Comparison of ENCODE assay signal across 19 cellular contexts in the genomic region with DNA sequence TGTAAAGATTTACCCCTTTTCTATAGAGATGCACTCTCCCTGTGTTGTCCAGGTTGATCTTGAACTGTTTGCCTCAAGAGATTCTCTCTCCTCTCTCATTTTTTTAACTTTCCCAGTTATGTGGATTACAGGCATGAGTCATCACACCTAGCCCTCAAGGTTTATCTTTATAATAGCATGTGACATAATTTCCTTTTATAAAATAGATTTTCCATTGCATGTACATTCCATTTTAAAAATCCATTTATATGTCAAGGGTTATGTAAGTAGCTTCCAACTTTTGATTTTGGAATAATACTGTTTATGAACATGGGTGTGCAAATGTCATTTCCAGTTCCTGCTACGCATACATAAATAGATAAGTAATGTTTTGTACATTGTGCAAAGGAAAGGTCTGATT. TPM values are rescaled to one million over a fixed set of nuclear protein-coding genes. Genes with fewer than 3 reads are reported as not detected.
DNase-seq lines count a peak whose midpoint lies in the region; ATAC-seq and TF ChIP-seq lines count a peak whose summit lies in the region.
"Had no signal": no experiment of that assay in that cellular context is flagged by ENCODE, and none has a peak within 500 bp of the region (broad histone marks: within the 10 kb centered on the region; RNA-seq: fewer than 3 reads in every experiment).

No MANE protein-coding gene starts in this region.

- peak overlapping the region; percentile 11 for H3K27ac Mint-ChIP-seq in nephron progenitor cell

- POLR2A ChIA-PET in PC-3 (lab: Charles Lee; ENCODE audit: unreplicated experiment): no interaction called here

- CTCF ChIA-PET in PC-3 (lab: Charles Lee): no interaction called here

- ATAC-seq in PC-3 (no peak), GM19463 (IDR thresholded peaks at IDR 0.05; ENCODE audit: unreplicated experiment) (no peak), HG03457 (IDR thresholded peaks at IDR 0.05; ENCODE audit: unreplicated experiment) (no peak)
- ATAC-seq: HCT116 had no signal

- no TSS peak for BruUV-seq in PC-3 (replicated peaks; lab: Mats Ljungman, UMichigan)

- H2AFZ ChIP-seq in PC-3 (ENCODE audit: low read length): no peak overlapping the region

- H3F3A ChIP-seq in PC-3 (ENCODE audit: low read length, unreplicated experiment): no peaks in the 10 kb centered on the region

- intact Hi-C loops in PC-3 (cut with micrococcal nuclease): loop anchor here (10.0 kb wide), 1 partner anchor 144 kb away; the partner anchor contains the start of gene ZNF141

- H4K20me1 ChIP-seq in PC-3 (ENCODE audit: low read length): no peaks in the 10 kb centered on the region
- H4K20me1 ChIP-seq: BLaER1 had no signal

- peaks cover 4% of the 10 kb centered on the region; the same call in 1 of the 2 replicates for H3K36me3 ChIP-seq in PC-3 (ENCODE audit: low read depth, low read length)
- H3K36me3 ChIP-seq: ascending aorta, thyroid gland had no signal

- H3K9ac ChIP-seq in PC-3 (ENCODE audit: low read length): no peak overlapping the region
- H3K9ac ChIP-seq: BLaER1 had no signal

- H3K9me3 Mint-ChIP-seq in nephron progenitor cell: peaks cover 94% of the 10 kb centered on the region

- H3K4me3 Mint-ChIP-seq in nephron progenitor cell: no peak overlapping the region
- H3K4me3 Mint-ChIP-seq: neural crest cell had no signal

- no peak overlapping the region for H3K27ac ChIP-seq in PC-3 (ENCODE audit: low read length)
- H3K27ac ChIP-seq: ascending aorta, BLaER1, esophagus muscularis mucosa, thyroid gland had no signal

- TF ChIP-seq CTCF in PC-3 (conservative IDR thresholded peaks at IDR 0.05; ENCODE audit: low read depth, low read length) (no peak), nephron progenitor cell (IDR thresholded peaks at IDR 0.05) (no peak)

- peaks cover 6% of the 10 kb centered on the region for H3K79me2 ChIP-seq in PC-3 (ENCODE audit: low read length)

- H3K9me2 ChIP-seq in PC-3 (replicated peaks; ENCODE audit: low read length): no peaks in the 10 kb centered on the region

- no peaks in the 10 kb centered on the region for H3K9me3 ChIP-seq in PC-3 (ENCODE audit: low read length)
- H3K9me3 ChIP-seq: esophagus muscularis mucosa, thyroid gland had no signal

- DNase-seq in HT1080 (ENCODE audit: low read depth) (peak; percentile 49), PC-3 (peak; percentile 34), dermis microvascular lymphatic vessel endothelial cell (ENCODE audit: low read depth in 2 of 2) (peak; percentile 65 to 79), nephron progenitor cell (no peak), NAMALWA (ENCODE audit: low spot score) (no peak)
- DNase-seq: activated CD4-positive, alpha-beta T cell treated with anti-CD3 and anti-CD28 coated beads for 48 hours; activated CD8-positive, alpha-beta memory T cell treated with anti-CD3 and anti-CD28 coated beads, Interleukin-2, amount 50 U/mL, for 4 hours; head of caudate nucleus; NCI-H1930; NCI-H510A treated with DMSO at 0.1 percent for 48 hours; stimulated activated naive B cell treated with anti-CD40 and anti-IgM and Interleukin-4, amounts not matched to agents 10 μg/mL and 1 μg/mL and 100 μg/mL, for 72 hours; thyroid gland had no signal

- H3K36me3 Mint-ChIP-seq in nephron progenitor cell (ENCODE audit: low read depth): peaks cover 91% of the 10 kb centered on the region

- H3K4me2 ChIP-seq in PC-3 (ENCODE audit: low read length): no peak overlapping the region

- H3K27me3 Mint-ChIP-seq in nephron progenitor cell (ENCODE audit: low read depth, poor library complexity): peaks cover 3% of the 10 kb centered on the region
- H3K27me3 Mint-ChIP-seq: stimulated activated naive B cell treated with anti-CD40 and anti-IgM and Interleukin-4, amounts not matched to agents 10 μg/mL and 1 μg/mL and 100 μg/mL, for 72 hours had no signal

- no peak overlapping the region for H3K4me3 ChIP-seq in PC-3 (ENCODE audit: low read length)
- H3K4me3 ChIP-seq: ascending aorta, BLaER1, esophagus muscularis mucosa, thyroid gland had no signal

- no peaks in the 10 kb centered on the region for H3K27me3 ChIP-seq in PC-3 (ENCODE audit: low read length)
- H3K27me3 ChIP-seq: ascending aorta, BLaER1, esophagus muscularis mucosa, thyroid gland had no signal

- peaks cover 13% of the 10 kb centered on the region for H3K4me1 Mint-ChIP-seq in nephron progenitor cell

- no peaks in the 10 kb centered on the region; the same call in 1 of the 2 replicates for H3K4me1 ChIP-seq in PC-3 (ENCODE audit: insufficient read depth, low read length)
- H3K4me1 ChIP-seq: ascending aorta, thyroid gland had no signal

RNA-seq across cellular contexts. Expression of gene ZNF721, which starts 20.6 kb away (rescaled TPM):
- 23.0 and 25.7 TPM in 2 replicates for total RNA-seq in HT1080 (2014; rRNA removed; shearing (Covaris generic))
- polyA plus RNA-seq in HT1080 (2015; cell fraction: cytosol; rRNA removed): 11.6 and 14.5 TPM in 2 replicates
- polyA plus RNA-seq in HT1080 (2015; cell fraction: nucleus; rRNA removed): 23.0 and 26.9 TPM in 2 replicates
- 17.5 and 23.1 TPM in 2 replicates for total RNA-seq in PC-3 (2014; rRNA removed)
- 23.7 and 25.9 TPM in 2 replicates for total RNA-seq in dermis microvascular lymphatic vessel endothelial cell

RNA-seq across cellular contexts. Expression of gene PIGG, which starts 20.6 kb away (rescaled TPM):
- 44.2 and 45.0 TPM in 2 replicates for total RNA-seq in HT1080 (2014; rRNA removed; shearing (Covaris generic))
- 24.3 and 27.4 TPM in 2 replicates for polyA plus RNA-seq in HT1080 (2015; cell fraction: cytosol; rRNA removed)
- polyA plus RNA-seq in HT1080 (2015; cell fraction: nucleus; rRNA removed): 138 and 144 TPM in 2 replicates
- total RNA-seq in PC-3 (2014; rRNA removed) (21.2 and 27.9 TPM in 2 replicates), dermis microvascular lymphatic vessel endothelial cell (30.3 and 42.4 TPM in 2 replicates)

Comparison
In these comparisons a context has a peak if more than half of its experiments do, and no peak if none do; other contexts are left out.
1. DNase-seq: peak in HT1080 (single experiment), PC-3 (single experiment) and dermis microvascular lymphatic vessel endothelial cell (2 of 2); none in nephron progenitor cell (single experiment) and NAMALWA (single experiment).